In the genomic region with DNA sequence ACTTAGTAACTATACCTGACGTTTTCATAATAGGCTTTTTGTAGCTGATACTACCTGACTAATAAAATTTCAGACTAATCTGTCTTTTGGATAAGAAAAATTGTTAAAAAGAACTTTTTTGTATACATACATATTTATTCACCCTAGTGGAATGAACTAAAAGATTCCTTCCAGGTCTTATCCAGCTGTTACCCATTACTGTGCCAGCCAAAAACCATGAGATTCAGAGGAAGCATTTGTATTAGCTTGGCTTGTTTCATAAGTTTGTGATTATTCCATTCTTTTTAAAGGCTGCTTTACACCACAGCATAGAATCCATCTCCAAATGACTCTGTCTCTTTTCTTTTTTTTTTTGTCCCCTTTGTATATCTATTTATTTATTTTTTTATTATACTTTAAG, we compare ENCODE assay signal across 24 cellular contexts.
A peak's percentile ranks its signal among the peaks of the same experiment; 100 is the strongest.
DNase-seq lines count a peak whose midpoint lies in the region; FAIRE-seq and TF ChIP-seq lines count a peak whose summit lies in the region.
"Had no signal": no experiment of that assay in that cellular context is flagged by ENCODE, and none has a peak within 500 bp of the region (broad histone marks: within the 10 kb centered on the region; RNA-seq: fewer than 3 reads in every experiment).

No MANE protein-coding gene starts in this region.

- DNase-seq in AG09319 (ENCODE audit: extremely low read depth, low read depth) = peak; percentile 18
- peak; percentile 0 for DNase-seq in GM04504 (ENCODE audit: low read depth)
- peak; percentile 76 for DNase-seq in fibroblast of gingiva (ENCODE audit: low read depth)
- no peak for DNase-seq in NCI-H524 treated with DMSO at 0.1 percent for 48 hours (lab: John Stamatoyannopoulos, UW)
- DNase-seq in superior temporal gyrus (ENCODE audit: extremely low spot score) = no peak
- no peak for DNase-seq in NCI-H1436 (lab: John Stamatoyannopoulos, UW)
- DNase-seq: CD8-positive, alpha-beta memory T cell; DMS 273 treated with DMSO at 0.1 percent for 48 hours; DMS79; EL; GDM1; Kasumi-1; NCI-H1092 treated with DMSO at 0.1 percent for 48 hours; NCI-H1436 treated with DMSO at 0.1 percent for 48 hours; NCI-H1930; NCI-H2107; NCI-H526 treated with DMSO at 0.1 percent for 48 hours; OCI-M1; Peyer's patch; SHP77 treated with DMSO at 0.1 percent for 48 hours had no signal

- no peak for TF ChIP-seq CTCF in AG09319 (IDR thresholded peaks at IDR 0.05; ENCODE audit: low read depth, low read length)

- peak; percentile 36 for FAIRE-seq in islet of Langerhans (lab: Jason Lieb, UNC)
- FAIRE-seq: H54, HepG2, K562 had no signal

Comparison
In these comparisons a context has a peak if more than half of its experiments do, and no peak if none do; other contexts are left out.
1. DNase-seq: peak in AG09319 (single experiment), GM04504 (single experiment) and fibroblast of gingiva (single experiment); none in NCI-H524 treated with DMSO at 0.1 percent for 48 hours (single experiment), superior temporal gyrus (single experiment) and NCI-H1436 (single experiment).